Comparison of ENCODE assay signal across 12 cellular contexts in genomic region chr6:118801257-118801656, GRCh38.
DNase-seq lines count a peak whose midpoint lies in the region; ATAC-seq, FAIRE-seq and TF ChIP-seq lines count a peak whose summit lies in the region.
"Had no signal": no experiment of that assay in that cellular context is flagged by ENCODE, and none has a peak within 500 bp of the region (broad histone marks: within the 10 kb centered on the region; RNA-seq: fewer than 3 reads in every experiment).

No MANE protein-coding gene starts in this region.

- H3K4me3 ChIP-seq in HepG2 (replicated peaks in 1 of 3; ENCODE audit: insufficient read depth in 1 of 3, low read depth in 2 of 3, low read length in 3 of 3) (no peak overlapping the region), right lobe of liver (no peak overlapping the region), Panc1 (ENCODE audit: low read depth in 2 of 2, low read length in 2 of 2) (no peak overlapping the region), H1 (ENCODE audit: extremely low read depth in 1 of 4, insufficient read depth in 2 of 4, low read depth in 3 of 4, low read length in 4 of 4) (no peak overlapping the region), vagina (no peak overlapping the region)
- H3K4me3 ChIP-seq: BLaER1 treated with 17β-estradiol and CSF1 and Interleukin-3, amounts not matched to agents 10 nM and 100 nM had no signal

- H3K9me3 ChIP-seq in HepG2 (ENCODE audit: low read length) (no peaks in the 10 kb centered on the region), right lobe of liver (no peaks in the 10 kb centered on the region), Panc1 (ENCODE audit: control insufficient read depth, insufficient read depth, low read depth, low read length) (no peaks in the 10 kb centered on the region), H1 (ENCODE audit: insufficient read depth in 2 of 2, low read depth in 1 of 2, low read length in 1 of 2) (peaks cover under 1 to 4% of the 10 kb centered on the region in 2 experiments; a peak in 2 of 4 replicates), vagina (no peaks in the 10 kb centered on the region)

- no peak overlapping the region for H3K9ac ChIP-seq in HepG2 (ENCODE audit: insufficient read depth, low read depth, low read length)
- H3K9ac ChIP-seq in H1 (replicated peaks in 1 of 4; ENCODE audit: extremely low read depth in 1 of 4, low read depth in 3 of 4, low read length in 3 of 4): no peak overlapping the region
- H3K9ac ChIP-seq: BLaER1 treated with 17β-estradiol and CSF1 and Interleukin-3, amounts not matched to agents 10 nM and 100 nM had no signal

- H3K4me1 ChIP-seq in HepG2 (ENCODE audit: insufficient read depth, low read length): peaks cover 13% of the 10 kb centered on the region
- H3K4me1 ChIP-seq in right lobe of liver: peaks cover 0 to 4% (median 0%) of the 10 kb centered on the region in 4 donors
- H3K4me1 ChIP-seq in Panc1 (ENCODE audit: control insufficient read depth, insufficient read depth, low read length): no peaks in the 10 kb centered on the region
- H3K4me1 ChIP-seq in H1 (replicated peaks in 1 of 4; ENCODE audit: control insufficient read depth in 3 of 4, insufficient read depth in 4 of 4, low read length in 3 of 4): no peaks in the 10 kb centered on the region
- H3K4me1 ChIP-seq in vagina: peaks cover 9% of the 10 kb centered on the region

- H3K27ac Mint-ChIP-seq in WTC11: no peak overlapping the region
- H3K27ac Mint-ChIP-seq: H9 had no signal

- H2BK20ac ChIP-seq in H1 (ENCODE audit: low read length): no peak overlapping the region

- POLR2A ChIA-PET in HepG2 (lab: Yijun Ruan, JAX) (no interaction called here), Panc1 (lab: Charles Lee) (no interaction called here), H1 (lab: Charles Lee; ENCODE audit: partially characterized antibody) (no interaction called here), WTC11 (lab: Charles Lee) (no interaction called here)

- H3K18ac ChIP-seq in H1 (ENCODE audit: extremely low read depth, low read length): no peak overlapping the region

- TF ChIP-seq POLR2A in HepG2 (IDR thresholded peaks at IDR 0.05; ENCODE audit: insufficient read depth in 1 of 2, low read depth in 2 of 2, low read length in 2 of 2) (no peak), right lobe of liver (IDR thresholded peaks at IDR 0.05) (no peak), H1 (IDR thresholded peaks at IDR 0.05; ENCODE audit: control extremely low read depth in 1 of 2, low read depth in 2 of 2, low read length in 2 of 2) (no peak), vagina (IDR thresholded peaks at IDR 0.05) (no peak)

- TF ChIP-seq CTCF in HepG2 (CRISPR knock-in tag; IDR thresholded peaks at IDR 0.05): no peak
- no peak for TF ChIP-seq CTCF in right lobe of liver (IDR thresholded peaks at IDR 0.05)
- TF ChIP-seq CTCF in Panc1 (IDR thresholded peaks at IDR 0.05): no peak
- no peak for TF ChIP-seq CTCF in H1 (IDR thresholded peaks at IDR 0.05; ENCODE audit: control extremely low read depth in 1 of 3, insufficient read depth in 1 of 3, low read depth in 1 of 3, low read length in 3 of 3)
- no peak for TF ChIP-seq CTCF in vagina (IDR thresholded peaks at IDR 0.05)
- TF ChIP-seq CTCF in WTC11 (IDR thresholded peaks at IDR 0.05): no peak

- H3K36me3 ChIP-seq in HepG2 (replicated peaks in 1 of 2; ENCODE audit: control insufficient read depth in 1 of 2, insufficient read depth in 2 of 2, low read length in 2 of 2): no peaks in the 10 kb centered on the region
- no peaks in the 10 kb centered on the region for H3K36me3 ChIP-seq in right lobe of liver
- H3K36me3 ChIP-seq in Panc1 (ENCODE audit: control insufficient read depth, insufficient read depth, low read length): no peaks in the 10 kb centered on the region
- H3K36me3 ChIP-seq in H1 (ENCODE audit: control insufficient read depth in 2 of 4, insufficient read depth in 4 of 4, low read length in 3 of 4): no peaks in the 10 kb centered on the region
- no peaks in the 10 kb centered on the region for H3K36me3 ChIP-seq in vagina
- H3K36me3 ChIP-seq: BLaER1 treated with 17β-estradiol and CSF1 and Interleukin-3, amounts not matched to agents 10 nM and 100 nM had no signal

- H3K23ac ChIP-seq in H1 (ENCODE audit: insufficient read length): no peak overlapping the region

- H4K91ac ChIP-seq in H1 (replicated peaks; ENCODE audit: insufficient read length, low read length): no peak overlapping the region

- no peak overlapping the region for H2BK15ac ChIP-seq in H1 (ENCODE audit: low read length)

- H2AFZ ChIP-seq in HepG2 (ENCODE audit: low read length) (no peak overlapping the region), H1 (ENCODE audit: low read length) (no peak overlapping the region)

- H3K14ac ChIP-seq in H1 (ENCODE audit: insufficient read length): no peak overlapping the region

- H3K27ac ChIP-seq in HepG2 (ENCODE audit: extremely low read length, insufficient read depth, low read length): no peak overlapping the region
- H3K27ac ChIP-seq in right lobe of liver: no peak overlapping the region
- H3K27ac ChIP-seq in Panc1 (ENCODE audit: low read length): no peak overlapping the region
- no peak overlapping the region for H3K27ac ChIP-seq in H1 (ENCODE audit: low read depth, low read length)
- no peak overlapping the region for H3K27ac ChIP-seq in vagina
- H3K27ac ChIP-seq: BLaER1 treated with 17β-estradiol and CSF1 and Interleukin-3, amounts not matched to agents 10 nM and 100 nM; HL-60 had no signal

- H4K20me1 ChIP-seq in HepG2 (ENCODE audit: insufficient read depth, low read length) (no peaks in the 10 kb centered on the region), H1 (replicated peaks in 1 of 2; ENCODE audit: control insufficient read depth in 1 of 2, insufficient read depth in 2 of 2, low read length in 2 of 2) (no peaks in the 10 kb centered on the region)
- H4K20me1 ChIP-seq: BLaER1 treated with 17β-estradiol and CSF1 and Interleukin-3, amounts not matched to agents 10 nM and 100 nM had no signal

- FAIRE-seq in HepG2 (lab: Jason Lieb, UNC): no peak
- FAIRE-seq in H1 (lab: Jason Lieb, UNC): no peak

- intact Hi-C loops in HepG2 (cut with micrococcal nuclease; ENCODE audit: unreplicated experiment) (loop anchor here (2.0 to 10.0 kb wide), 3 partner anchors 94 to 314 kb away; partner anchors contain the start of gene ASF1A), right lobe of liver (cut with DNase I) (no loop called here), Panc1 (cut with micrococcal nuclease; ENCODE audit: unreplicated experiment) (loop anchor here (5.0 kb wide), 2 partner anchors 234 to 519 kb away; no protein-coding TSS in a partner anchor), vagina (cut with DNase I) (no loop called here)

- H2BK5ac ChIP-seq in H1 (ENCODE audit: low read depth, low read length): no peak overlapping the region

- TF ChIP-seq EP300 in HepG2 (IDR thresholded peaks at IDR 0.05; ENCODE audit: low read depth in 2 of 2, low read length in 2 of 2): no peak
- no peak for TF ChIP-seq EP300 in HepG2 (CRISPR knock-in tag; IDR thresholded peaks at IDR 0.05; ENCODE audit: borderline replicate concordance)
- TF ChIP-seq EP300 in H1 (IDR thresholded peaks at IDR 0.05; ENCODE audit: borderline replicate concordance in 1 of 2, low read depth in 2 of 2, low read length in 2 of 2): no peak

- no peak overlapping the region for H2AK5ac ChIP-seq in H1 (ENCODE audit: low read depth, low read length)

- H2BK120ac ChIP-seq in H1 (replicated peaks; ENCODE audit: low read depth, low read length): no peak overlapping the region

- TF ChIP-seq RAD21 in HepG2 (CRISPR knock-in tag; IDR thresholded peaks at IDR 0.05): no peak
- TF ChIP-seq RAD21 in H1 (IDR thresholded peaks at IDR 0.05 in 1 of 2, conservative IDR thresholded peaks at IDR 0.05 in 1 of 2; ENCODE audit: low read depth in 2 of 2, low read length in 2 of 2): no peak

- 52% methylated on average over 6 of the region's 6 CpGs for WGBS in HepG2 (ENCODE audit: low lambda C conversion rate)
- 79% methylated on average over 5 of the region's 6 CpGs for WGBS in right lobe of liver (ENCODE audit: insufficient coverage, low coverage, low lambda C conversion rate, missing lambda C conversion rate)
- WGBS in H1 (ENCODE audit: extremely low coverage in 1 of 2, insufficient coverage in 1 of 2, insufficient read length in 1 of 2, insufficient replicate concordance in 2 of 2, low coverage in 1 of 2, low lambda C conversion rate in 2 of 2, missing lambda C conversion rate in 1 of 2), 2 experiments: 93% methylated on average over 6 of the region's 6 CpGs; no CpG with 5 or more reads in 1 of the 2 experiments

- peaks cover 16% of the 10 kb centered on the region for H3K36me3 Mint-ChIP-seq in WTC11

- no peak overlapping the region for H4K8ac ChIP-seq in H1 (ENCODE audit: extremely low read depth, insufficient read depth, low read length)

- H3K4ac ChIP-seq in H1 (replicated peaks; ENCODE audit: insufficient read length, low read depth, low read length): peak overlapping the region; percentile 91

- H3K27me3 ChIP-seq in HepG2 (ENCODE audit: control insufficient read depth in 1 of 2, insufficient read depth in 2 of 2, low read length in 2 of 2) (no peaks in the 10 kb centered on the region), right lobe of liver (no peaks in the 10 kb centered on the region), Panc1 (ENCODE audit: control insufficient read depth, insufficient read depth, low read length) (no peaks in the 10 kb centered on the region), H1 (replicated peaks in 1 of 4; ENCODE audit: control insufficient read depth in 3 of 4, extremely low read depth in 1 of 4, insufficient read depth in 3 of 4, low read length in 3 of 4) (no peaks in the 10 kb centered on the region), vagina (no peaks in the 10 kb centered on the region)
- H3K27me3 ChIP-seq: BLaER1 treated with 17β-estradiol and CSF1 and Interleukin-3, amounts not matched to agents 10 nM and 100 nM had no signal

- CTCF ChIA-PET in HepG2 (lab: Yijun Ruan, JAX; ENCODE audit: low intra/inter-chr PET ratio, low total read pairs): interaction anchor here (1.6 kb wide), 1 partner anchor 309 kb away, joined by 3 read pairs; no protein-coding TSS in a partner anchor
- CTCF ChIA-PET in Panc1 (lab: Charles Lee): no interaction called here
- CTCF ChIA-PET in H1 (lab: Charles Lee; ENCODE audit: partially characterized antibody): interaction anchor here (0.6 to 2.4 kb wide), 22 partner anchors 8 to 931 kb away, joined by 3 to 23 read pairs (median 4); no protein-coding TSS in a partner anchor
- CTCF ChIA-PET in WTC11 (lab: Charles Lee): interaction anchor here (1.1 to 2.3 kb wide), 6 partner anchors 17 to 309 kb away, joined by 3 to 11 read pairs (median 8); partner anchors contain the start of gene ASF1A

- peak; percentile 22; the same call in 2 of the 3 replicates for ATAC-seq in HepG2
- ATAC-seq in right lobe of liver: no peak
- 0 out of 2 replicates have a peak, but pooled peaks have one; percentile 41 for ATAC-seq in Panc1
- ATAC-seq in WTC11: no peak
- ATAC-seq in GM21423 (IDR thresholded peaks at IDR 0.05; ENCODE audit: unreplicated experiment): no peak

- no peak overlapping the region for H4K5ac ChIP-seq in H1 (ENCODE audit: insufficient read length, low read depth, low read length)

- no peak overlapping the region for H2BK12ac ChIP-seq in H1 (ENCODE audit: low read depth, low read length)

- no peaks in the 10 kb centered on the region for H3K79me1 ChIP-seq in H1 (ENCODE audit: low read depth, low read length)

- no peak overlapping the region for H3K4me2 ChIP-seq in HepG2 (ENCODE audit: low read depth, low read length)
- H3K4me2 ChIP-seq in H1 (ENCODE audit: insufficient read depth in 1 of 2, low read depth in 2 of 2, low read length in 2 of 2): no peak overlapping the region

- peaks cover 21% of the 10 kb centered on the region for H3K9me3 Mint-ChIP-seq in WTC11
- H3K9me3 Mint-ChIP-seq: IgD-negative memory B cell had no signal

- H3K4me1 Mint-ChIP-seq in WTC11: peaks cover 25% of the 10 kb centered on the region

- no TSS peak for BruUV-seq in HepG2 (replicated peaks; lab: Mats Ljungman, UMichigan)
- BruUV-seq in Panc1 (replicated peaks; lab: Mats Ljungman, UMichigan): no TSS peak

- H3K27me3 Mint-ChIP-seq in WTC11 (ENCODE audit: low read depth): no peaks in the 10 kb centered on the region
- H3K27me3 Mint-ChIP-seq: IgD-negative memory B cell had no signal

- in situ Hi-C loops in HepG2 (cut with HindIII; ENCODE audit: extremely low pct_ligation_motif_present, low pct_unique_long_range_greater_than_20kb): no loop called here
- in situ Hi-C loops in Panc1 (cut with HindIII; ENCODE audit: low pct_unique_long_range_greater_than_20kb, low sequenced_read_pairs): no loop called here

- H3K56ac ChIP-seq in H1 (replicated peaks; ENCODE audit: insufficient read length, low read depth, low read length): no peak overlapping the region

- H3K23me2 ChIP-seq in H1 (ENCODE audit: low read depth, low read length): no peaks in the 10 kb centered on the region

- H3K79me2 ChIP-seq in HepG2 (ENCODE audit: insufficient read depth, low read length) (no peaks in the 10 kb centered on the region), H1 (ENCODE audit: control insufficient read depth in 1 of 2, insufficient read depth in 2 of 2, low read length in 2 of 2) (no peaks in the 10 kb centered on the region)

- DNase-seq in HepG2 (ENCODE audit: low spot score) (no peak), right lobe of liver (no peak), Panc1 (ENCODE audit: low read depth, low spot score) (no peak), H1 (ENCODE audit: low read depth in 1 of 2, low spot score in 2 of 2) (no peak), vagina (ENCODE audit: extremely low spot score in 2 of 2) (peak; percentile 58 to 67), HuH-7.5 (ENCODE audit: low spot score) (no peak), WTC11 (ENCODE audit: low spot score) (no peak)

- no peak overlapping the region for H3K4me3 Mint-ChIP-seq in WTC11
- H3K4me3 Mint-ChIP-seq: H9 had no signal

Comparison
In these comparisons a context has a peak if more than half of its experiments do, and no peak if none do; other contexts are left out.
1. ATAC-seq: peak in HepG2 (single experiment) and Panc1 (single experiment); none in right lobe of liver (0 of 4), WTC11 (single experiment) and GM21423 (single experiment).
2. intact Hi-C loops: an anchor here in HepG2 (2.0 to 10.0 kb wide) and Panc1 (5.0 kb wide); none called in right lobe of liver and vagina.
3. DNase-seq: peak in vagina (2 of 2); none in HepG2 (single experiment), right lobe of liver (0 of 3), Panc1 (single experiment), H1 (0 of 2), HuH-7.5 (single experiment) and WTC11 (single experiment).